Comparison of ENCODE assay signal across 23 cellular contexts in the genomic region with DNA sequence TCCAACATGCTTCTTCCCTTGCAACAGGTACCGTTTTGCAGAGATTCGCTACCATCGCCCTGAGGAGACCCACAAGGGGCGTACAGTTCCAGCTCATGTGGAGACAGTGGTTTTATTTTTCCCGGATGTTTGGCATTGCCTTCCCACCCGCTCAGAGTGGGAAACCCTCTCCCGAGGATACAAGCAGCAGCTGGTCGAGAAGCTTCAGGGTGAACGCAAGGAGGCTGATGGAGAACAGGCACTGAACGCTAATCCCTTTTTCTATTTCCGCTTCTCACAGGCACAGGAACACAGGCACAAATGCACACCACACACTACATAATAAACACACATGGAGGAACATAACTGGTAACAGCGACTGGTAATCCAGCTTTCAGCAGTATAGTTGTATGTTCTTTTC.
"Had no signal": no experiment of that assay in that cellular context is flagged by ENCODE, and none has a peak within 500 bp of the region (broad histone marks: within the 10 kb centered on the region; RNA-seq: fewer than 3 reads in every experiment).

No MANE protein-coding gene starts in this region.

- H3K9me3 Mint-ChIP-seq: immature natural killer cell; memory B cell; naive thymus-derived CD4-positive, alpha-beta T cell; neural crest cell; stimulated activated effector memory CD8-positive, alpha-beta T cell treated with anti-CD3 and anti-CD28 coated beads, Interleukin-12 subunit alpha, Interleukin-12 subunit beta, amount 100 ng/mL, for 72 hours had no signal

- H3K4me1 ChIP-seq: esophagus muscularis mucosa, gastroesophageal sphincter, left ventricle myocardium inferior, lower lobe of right lung, right atrium auricular region, suprapubic skin, thyroid gland, upper lobe of left lung, uterus had no signal

- ATAC-seq: gastroesophageal sphincter; lower lobe of right lung; naive thymus-derived CD4-positive, alpha-beta T cell; stimulated activated effector memory CD8-positive, alpha-beta T cell treated with anti-CD3 and anti-CD28 coated beads, Interleukin-12 subunit alpha, Interleukin-12 subunit beta, amount 100 ng/mL, for 72 hours; stimulated activated naive CD8-positive, alpha-beta T cell treated with anti-CD3 and anti-CD28 coated beads, Interleukin-15, Interleukin-2, amounts not matched to agents 100 U/mL and 50 U/mL, for 24 hours had no signal

- DNase-seq: effector memory CD4-positive, alpha-beta T cell; immature natural killer cell; left ventricle myocardium inferior; lower lobe of right lung; midbrain; naive thymus-derived CD4-positive, alpha-beta T cell; ovary; stimulated activated CD4-positive, alpha-beta T cell treated with anti-CD3 and anti-CD28 coated beads, Interleukin-4, amount 100 ng/mL, for 1 hour; stimulated activated CD8-positive, alpha-beta memory T cell treated with anti-CD3 and anti-CD28 coated beads, Interleukin-4, amount 100 ng/mL, for 48 hours; stimulated activated naive CD8-positive, alpha-beta T cell treated with anti-CD3 and anti-CD28 coated beads, Interleukin-15, Interleukin-2, amounts not matched to agents 100 U/mL and 50 U/mL, for 24 hours; thyroid gland; upper lobe of left lung; uterus had no signal

- H3K36me3 ChIP-seq: ovary, uterus had no signal

- H3K27ac Mint-ChIP-seq: immature natural killer cell; memory B cell; stimulated activated effector memory CD8-positive, alpha-beta T cell treated with anti-CD3 and anti-CD28 coated beads, Interleukin-12 subunit alpha, Interleukin-12 subunit beta, amount 100 ng/mL, for 72 hours had no signal

- H3K27me3 Mint-ChIP-seq: memory B cell; naive thymus-derived CD4-positive, alpha-beta T cell had no signal

- H3K4me3 ChIP-seq: coronary artery, esophagus muscularis mucosa, gastroesophageal sphincter, left ventricle myocardium inferior, lower lobe of right lung, ovary, right atrium auricular region, suprapubic skin, thyroid gland, upper lobe of left lung, uterus had no signal

- H3K9me3 ChIP-seq: esophagus muscularis mucosa, gastroesophageal sphincter, left ventricle myocardium inferior, lower lobe of right lung, ovary, right atrium auricular region, suprapubic skin, thyroid gland, upper lobe of left lung, uterus had no signal

- H3K27ac ChIP-seq: coronary artery, epithelial cell of prostate, esophagus muscularis mucosa, gastroesophageal sphincter, left ventricle myocardium inferior, lower lobe of right lung, ovary, right atrium auricular region, suprapubic skin, thyroid gland, upper lobe of left lung, uterus had no signal

- H3K27me3 ChIP-seq: esophagus muscularis mucosa, gastroesophageal sphincter, ovary, right atrium auricular region, suprapubic skin, thyroid gland, upper lobe of left lung, uterus had no signal

- H3K4me3 Mint-ChIP-seq: immature natural killer cell; memory B cell; naive thymus-derived CD4-positive, alpha-beta T cell; neural crest cell; stimulated activated effector memory CD8-positive, alpha-beta T cell treated with anti-CD3 and anti-CD28 coated beads, Interleukin-12 subunit alpha, Interleukin-12 subunit beta, amount 100 ng/mL, for 72 hours had no signal

- FAIRE-seq: keratinocyte had no signal

- H3K4me1 Mint-ChIP-seq: immature natural killer cell; memory B cell; neural crest cell; stimulated activated effector memory CD8-positive, alpha-beta T cell treated with anti-CD3 and anti-CD28 coated beads, Interleukin-12 subunit alpha, Interleukin-12 subunit beta, amount 100 ng/mL, for 72 hours had no signal
